Comparison of ENCODE assay signal across 14 cellular contexts in genomic region chr14:67447033-67447381, GRCh38. TPM values are rescaled to one million over a fixed set of nuclear protein-coding genes. Genes with fewer than 3 reads are reported as not detected.
A peak's percentile ranks its signal among the peaks of the same experiment; 100 is the strongest.
DNase-seq lines count a peak whose midpoint lies in the region; ATAC-seq, FAIRE-seq and TF ChIP-seq lines count a peak whose summit lies in the region.
"Had no signal": no experiment of that assay in that cellular context is flagged by ENCODE, and none has a peak within 500 bp of the region (broad histone marks: within the 10 kb centered on the region; RNA-seq: fewer than 3 reads in every experiment).

No MANE protein-coding gene starts in this region.

- TF ChIP-seq POLR2A in K562 (conservative IDR thresholded peaks at IDR 0.05) (no peak), thyroid gland (IDR thresholded peaks at IDR 0.05) (no peak), spleen (IDR thresholded peaks at IDR 0.05) (no peak)

- TF ChIP-seq RAD21 in K562 (CRISPR knock-in tag; conservative IDR thresholded peaks at IDR 0.05 in 1 of 2, IDR thresholded peaks at IDR 0.05 in 1 of 2) = no peak

- intact Hi-C loops in K562 (cut with micrococcal nuclease) = no loop called here
- intact Hi-C loops in left ventricle myocardium superior (cut with micrococcal nuclease) = no loop called here
- intact Hi-C loops in thyroid gland (cut with DNase I) = no loop called here
- intact Hi-C loops in spleen (cut with DNase I; ENCODE audit: low total_unique reads) = no loop called here

- H3K4me1 ChIP-seq in K562 (replicated peaks in 1 of 2; ENCODE audit: control insufficient read depth in 2 of 2, insufficient read depth in 2 of 2, low read length in 2 of 2) (no peaks in the 10 kb centered on the region; a peak in 2 of 5 replicates), thyroid gland (peaks cover 7 to 19% of the 10 kb centered on the region in 2 donors), spleen (no peaks in the 10 kb centered on the region)
- H3K4me1 ChIP-seq: BLaER1 treated with 17β-estradiol and CSF1 and Interleukin-3, amounts not matched to agents 10 nM and 100 nM had no signal

- TF ChIP-seq CTCF in K562 (IDR thresholded peaks at IDR 0.05 in 2 of 3, conservative IDR thresholded peaks at IDR 0.05 in 1 of 3; ENCODE audit: insufficient read depth in 2 of 3, low read depth in 1 of 3, low read length in 3 of 3) (no peak), thyroid gland (IDR thresholded peaks at IDR 0.05) (no peak), spleen (IDR thresholded peaks at IDR 0.05 in 8 of 11, conservative IDR thresholded peaks at IDR 0.05 in 3 of 11) (no peak)

- in situ Hi-C loops in K562 (cut with MboI) = no loop called here

- WGBS in K562 (ENCODE audit: insufficient coverage, low coverage, missing lambda C conversion rate) = 43% methylated on average over 1 of the region's 1 CpG
- 93 to 94% methylated on average over 1 of the region's 1 CpG for WGBS in thyroid gland, 2 donors
- WGBS in spleen, 5 donors = 67 to 95% (median 82%) methylated on average over 1 of the region's 1 CpG

- no TSS peak for BruUV-seq in K562 (replicated peaks; lab: Mats Ljungman, UMichigan)

- no peak for FAIRE-seq in K562 (lab: Jason Lieb, UNC)
- FAIRE-seq: GM12878, GM18507 had no signal

- TF ChIP-seq EP300 in K562 (IDR thresholded peaks at IDR 0.05; ENCODE audit: low read length) = no peak

- no peak overlapping the region for H3K27ac ChIP-seq in K562 (ENCODE audit: extremely low read depth, low read depth, low read length)
- H3K27ac ChIP-seq in thyroid gland = peak overlapping the region; percentile 27 to 50 (median 40)
- no peak overlapping the region for H3K27ac ChIP-seq in spleen
- H3K27ac ChIP-seq: BLaER1 treated with 17β-estradiol and CSF1 and Interleukin-3, amounts not matched to agents 10 nM and 100 nM had no signal

- DNase-seq in NCI-H2029 treated with DMSO at 0.1 percent for 48 hours (lab: John Stamatoyannopoulos, UW) = peak; percentile 8
- no peak for DNase-seq in NCI-H2029 (lab: John Stamatoyannopoulos, UW)
- no peak for DNase-seq in K562 (ENCODE audit: extremely low read depth in 1 of 4, low spot score in 3 of 4)
- no peak for DNase-seq in left ventricle myocardium superior
- DNase-seq in thyroid gland = no peak
- DNase-seq in Kasumi-1 (lab: John Stamatoyannopoulos, UW) = no peak
- DNase-seq in NOMO-1 treated with DMSO at 0.1 percent for 48 hours (lab: John Stamatoyannopoulos, UW; ENCODE audit: unreplicated experiment) = no peak
- no peak for DNase-seq in spleen
- DNase-seq: HCEC 1CT, NCI-H1048, NCI-H146 had no signal

- H3K79me2 ChIP-seq in K562 (ENCODE audit: control insufficient read depth, insufficient read depth, low read length) = no peaks in the 10 kb centered on the region

- no peaks in the 10 kb centered on the region for H3K36me3 ChIP-seq in K562 (ENCODE audit: control insufficient read depth, insufficient read depth, low read length)
- no peaks in the 10 kb centered on the region for H3K36me3 ChIP-seq in thyroid gland
- H3K36me3 ChIP-seq in spleen = no peaks in the 10 kb centered on the region
- H3K36me3 ChIP-seq: BLaER1 treated with 17β-estradiol and CSF1 and Interleukin-3, amounts not matched to agents 10 nM and 100 nM had no signal

- H3K9me3 ChIP-seq in K562 (replicated peaks; ENCODE audit: control insufficient read depth, insufficient read depth, low read depth, low read length) (no peaks in the 10 kb centered on the region), thyroid gland (no peaks in the 10 kb centered on the region), spleen (peaks cover 0 to 12% (median 0%) of the 10 kb centered on the region in 8 donors)

- POLR2A ChIA-PET in K562 (lab: Yijun Ruan, JAX) = interaction anchor here (0.6 to 1.4 kb wide), 5 partner anchors 9 to 20 kb away, joined by 3 read pairs; no protein-coding TSS in a partner anchor

- H4K20me1 ChIP-seq in K562 (replicated peaks; ENCODE audit: control insufficient read depth, insufficient read depth, low read length) = no peaks in the 10 kb centered on the region
- H4K20me1 ChIP-seq: BLaER1 treated with 17β-estradiol and CSF1 and Interleukin-3, amounts not matched to agents 10 nM and 100 nM had no signal

- ATAC-seq in K562 (peak; percentile 37; the same call in 1 of the 3 replicates), left ventricle myocardium superior (peak; percentile 50)
- ATAC-seq: GM12878 had no signal

- CTCF ChIA-PET in K562 (lab: Yijun Ruan, JAX; ENCODE audit: low intra/inter-chr PET ratio) = no interaction called here

- H3K4me2 ChIP-seq in K562 (ENCODE audit: insufficient read depth, low read length) = no peak overlapping the region
- H3K4me2 ChIP-seq: BLaER1 treated with 17β-estradiol and CSF1 and Interleukin-3, amounts not matched to agents 10 nM and 100 nM had no signal

- H3K9me1 ChIP-seq in K562 (ENCODE audit: control insufficient read depth, insufficient read depth, low read length) = no peaks in the 10 kb centered on the region

- H3K9ac ChIP-seq in K562 (ENCODE audit: insufficient read depth in 1 of 2, low read depth in 2 of 2, low read length in 2 of 2) = no peak overlapping the region
- H3K9ac ChIP-seq: BLaER1 treated with 17β-estradiol and CSF1 and Interleukin-3, amounts not matched to agents 10 nM and 100 nM had no signal

- H3K27me3 ChIP-seq in K562 (ENCODE audit: control insufficient read depth in 2 of 2, insufficient read depth in 2 of 2, low read length in 2 of 2) (no peaks in the 10 kb centered on the region; a peak in 2 of 5 replicates), thyroid gland (no peaks in the 10 kb centered on the region), spleen (replicated peaks in 1 of 7) (no peaks in the 10 kb centered on the region)
- H3K27me3 ChIP-seq: BLaER1 treated with 17β-estradiol and CSF1 and Interleukin-3, amounts not matched to agents 10 nM and 100 nM had no signal

- peak overlapping the region; percentile 65; the same call in 1 of the 2 replicates for H2AFZ ChIP-seq in K562 (ENCODE audit: low read depth, low read length)

- H3K4me3 ChIP-seq in K562 (no peak overlapping the region), thyroid gland (replicated peaks in 1 of 3) (no peak overlapping the region), spleen (no peak overlapping the region)
- H3K4me3 ChIP-seq: BLaER1 treated with 17β-estradiol and CSF1 and Interleukin-3, amounts not matched to agents 10 nM and 100 nM; GM12878 had no signal

TF ChIP-seq in K562, 482 proteins besides CTCF, POLR2A, EP300 and RAD21:
- no peak for TF ChIP-seq TAF1 (IDR thresholded peaks at IDR 0.05; ENCODE audit: control insufficient read depth, extremely low read depth, insufficient read depth, low read length, severe bottlenecking)
- TF ChIP-seq FOS (IDR thresholded peaks at IDR 0.05; ENCODE audit: extremely low read depth, insufficient read length) = no peak
- no peak for TF ChIP-seq GABPB1 (CRISPR knock-in tag; IDR thresholded peaks at IDR 0.05)
- no peak for TF ChIP-seq FOXK2 (conservative IDR thresholded peaks at IDR 0.05 in 1 of 2, IDR thresholded peaks at IDR 0.05 in 1 of 2; ENCODE audit: low read depth in 2 of 2)
- no peak for TF ChIP-seq CBFA2T3 (IDR thresholded peaks at IDR 0.05)

RNA-seq across cellular contexts. Expression of gene PLEK2, which starts 35.0 kb away (rescaled TPM):
- not detected in 2 replicates for total RNA-seq in K562 (2011; cell fraction: chromatin; rRNA removed; ENCODE audit: low replicate concordance)
- total RNA-seq in K562 (2011; cell fraction: nucleolus; rRNA removed) = not detected in 2 replicates
- total RNA-seq in K562 (2011; cell fraction: nucleoplasm; rRNA removed) = not detected in 2 replicates
- not detected in 2 replicates for total RNA-seq in K562 (2014; rRNA removed)
- total RNA-seq in K562 (2014; rRNA removed; fragmentation: Illumina TruSeq; extraction: Trizol) = not detected in 2 replicates
- total RNA-seq in K562 (2015; rRNA removed; fragmentation: Illumina TruSeq; extraction: Trizol) = not detected in 2 replicates
- total RNA-seq in K562 (2021) = not detected in 2 replicates
- polyA plus RNA-seq in K562 (2011; rRNA removed) = not detected in 2 replicates
- polyA plus RNA-seq in K562 (2011; cell fraction: cytosol; rRNA removed) = not detected in 2 replicates
- not detected in 2 replicates for polyA plus RNA-seq in K562 (2011; cell fraction: nucleus; rRNA removed)
- polyA plus RNA-seq in K562 (2012) = not detected in 2 replicates
- not detected in 2 replicates for polyA plus RNA-seq in K562 (2014; fragmentation: Illumina TruSeq; extraction: Trizol)
- polyA plus RNA-seq in K562 (2014; fragmentation: Nextera tagmentation; extraction: Ambion mirVana) = not detected
- polyA plus RNA-seq in K562 (2014; rRNA removed) = not detected in 2 replicates
- polyA minus RNA-seq in K562 (2011; rRNA and poly(A)+ RNA removed) = not detected in 2 replicates
- 2.3 TPM in 1 of 2 replicates, not detected in the other for polyA minus RNA-seq in K562 (2011; cell fraction: cytosol; rRNA and poly(A)+ RNA removed)
- not detected in 2 replicates for polyA minus RNA-seq in K562 (2011; cell fraction: nucleus; rRNA and poly(A)+ RNA removed)
- total RNA-seq in left ventricle myocardium superior = not detected
- total RNA-seq in thyroid gland = 10 to 100 TPM; 22.0 to 75.2 (median 58.6) TPM
- total RNA-seq in spleen = 1 to 10 TPM in 1 of 7 donors, under 1 TPM in 3, not detected in 3; 0.76 to 2.1 (median 0.98) TPM
- under 1 TPM; 0.18 to 0.64 (median 0.20) TPM for polyA plus RNA-seq in spleen
- total RNA-seq: GM12878 had no signal

RNA-seq across cellular contexts. Expression of gene TMEM229B, which starts 41.5 kb away (rescaled TPM):
- total RNA-seq in K562 (2011; cell fraction: chromatin; rRNA removed; ENCODE audit: low replicate concordance) = not detected in 2 replicates
- total RNA-seq in K562 (2011; cell fraction: nucleolus; rRNA removed) = not detected in 2 replicates
- not detected in 2 replicates for total RNA-seq in K562 (2011; cell fraction: nucleoplasm; rRNA removed)
- not detected in 2 replicates for total RNA-seq in K562 (2014; rRNA removed)
- not detected in 2 replicates for total RNA-seq in K562 (2014; rRNA removed; fragmentation: Illumina TruSeq; extraction: Trizol)
- total RNA-seq in K562 (2015; rRNA removed; fragmentation: Illumina TruSeq; extraction: Trizol) = not detected in 2 replicates
- 0.11 TPM in 1 of 2 replicates, not detected in the other for total RNA-seq in K562 (2021)
- polyA plus RNA-seq in K562 (2011; rRNA removed) = not detected in 2 replicates
- polyA plus RNA-seq in K562 (2011; cell fraction: cytosol; rRNA removed) = 0.34 TPM in 1 of 2 replicates, not detected in the other
- 0.03 TPM in 1 of 2 replicates, not detected in the other for polyA plus RNA-seq in K562 (2011; cell fraction: nucleus; rRNA removed)
- 0.01 and 0.15 TPM in 2 replicates for polyA plus RNA-seq in K562 (2012)
- not detected in 2 replicates for polyA plus RNA-seq in K562 (2014; fragmentation: Illumina TruSeq; extraction: Trizol)
- not detected for polyA plus RNA-seq in K562 (2014; fragmentation: Nextera tagmentation; extraction: Ambion mirVana)
- not detected in 2 replicates for polyA plus RNA-seq in K562 (2014; rRNA removed)
- polyA minus RNA-seq in K562 (2011; rRNA and poly(A)+ RNA removed) = not detected in 2 replicates
- not detected in 2 replicates for polyA minus RNA-seq in K562 (2011; cell fraction: cytosol; rRNA and poly(A)+ RNA removed)
- polyA minus RNA-seq in K562 (2011; cell fraction: nucleus; rRNA and poly(A)+ RNA removed) = 0.13 TPM in 1 of 2 replicates, not detected in the other
- 2.2 TPM for total RNA-seq in left ventricle myocardium superior
- 10 to 100 TPM; 27.3 to 63.5 (median 35.0) TPM for total RNA-seq in thyroid gland
- 10 to 100 TPM; 20.1 to 36.0 (median 29.0) TPM for total RNA-seq in spleen
- 10 to 100 TPM in 1 of 3 donors, 1 to 10 TPM in 2; 3.0 to 10.0 (median 3.4) TPM for polyA plus RNA-seq in spleen

Comparison
In these comparisons a context has a peak if more than half of its experiments do, and no peak if none do; other contexts are left out.
1. H3K27ac ChIP-seq: peak in thyroid gland (3 of 3); none in K562 (single experiment) and spleen (0 of 8).
2. RNA of gene PLEK2, which starts 35.0 kb away (total RNA-seq): 22.0 to 75.2 TPM in thyroid gland; 0.76 to 2.1 TPM in spleen, not detected in K562 and not detected in left ventricle myocardium superior (single experiment); every median in the first group is over 4 times any median in the second.